In the genomic region with DNA sequence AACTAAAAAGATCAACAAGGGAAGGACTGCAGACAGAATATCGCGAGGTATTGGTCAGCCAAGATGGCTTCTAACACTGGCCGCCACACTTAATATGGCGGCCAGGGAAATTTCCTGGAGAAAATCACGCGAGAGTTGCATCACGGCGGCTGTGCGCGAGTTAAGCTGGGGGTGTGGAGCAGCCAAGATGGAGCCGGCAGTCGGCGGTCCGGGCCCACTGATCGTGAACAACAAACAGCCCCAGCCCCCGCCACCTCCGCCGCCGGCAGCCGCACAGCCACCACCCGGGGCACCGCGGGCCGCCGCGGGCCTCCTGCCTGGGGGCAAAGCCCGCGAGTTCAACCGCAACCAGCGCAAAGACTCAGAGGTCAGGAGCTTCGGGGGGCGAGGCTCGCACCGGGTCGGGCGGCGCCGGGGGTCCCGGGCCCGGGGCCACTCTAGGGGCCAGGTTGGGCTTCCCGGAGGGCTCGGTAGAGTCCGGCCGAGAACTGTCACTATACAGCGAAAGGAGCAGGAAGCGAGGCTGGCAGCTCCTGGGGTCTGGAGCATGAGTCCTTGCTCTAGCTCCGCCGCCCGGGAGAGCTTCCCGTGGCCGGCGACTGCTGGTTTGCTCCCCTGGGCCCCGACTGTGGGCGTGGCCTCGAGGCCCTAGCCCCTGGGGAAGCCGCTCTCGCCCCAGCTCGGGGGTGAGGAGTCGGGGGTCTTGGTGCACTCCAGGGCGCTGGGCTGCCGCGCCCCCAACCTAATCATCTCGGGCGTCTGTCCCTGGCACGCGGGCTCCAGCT, we compare ENCODE assay signal across 8 cellular contexts.
DNase-seq lines count a peak whose midpoint lies in the region; ATAC-seq and TF ChIP-seq lines count a peak whose summit lies in the region.

A gene with protein sequence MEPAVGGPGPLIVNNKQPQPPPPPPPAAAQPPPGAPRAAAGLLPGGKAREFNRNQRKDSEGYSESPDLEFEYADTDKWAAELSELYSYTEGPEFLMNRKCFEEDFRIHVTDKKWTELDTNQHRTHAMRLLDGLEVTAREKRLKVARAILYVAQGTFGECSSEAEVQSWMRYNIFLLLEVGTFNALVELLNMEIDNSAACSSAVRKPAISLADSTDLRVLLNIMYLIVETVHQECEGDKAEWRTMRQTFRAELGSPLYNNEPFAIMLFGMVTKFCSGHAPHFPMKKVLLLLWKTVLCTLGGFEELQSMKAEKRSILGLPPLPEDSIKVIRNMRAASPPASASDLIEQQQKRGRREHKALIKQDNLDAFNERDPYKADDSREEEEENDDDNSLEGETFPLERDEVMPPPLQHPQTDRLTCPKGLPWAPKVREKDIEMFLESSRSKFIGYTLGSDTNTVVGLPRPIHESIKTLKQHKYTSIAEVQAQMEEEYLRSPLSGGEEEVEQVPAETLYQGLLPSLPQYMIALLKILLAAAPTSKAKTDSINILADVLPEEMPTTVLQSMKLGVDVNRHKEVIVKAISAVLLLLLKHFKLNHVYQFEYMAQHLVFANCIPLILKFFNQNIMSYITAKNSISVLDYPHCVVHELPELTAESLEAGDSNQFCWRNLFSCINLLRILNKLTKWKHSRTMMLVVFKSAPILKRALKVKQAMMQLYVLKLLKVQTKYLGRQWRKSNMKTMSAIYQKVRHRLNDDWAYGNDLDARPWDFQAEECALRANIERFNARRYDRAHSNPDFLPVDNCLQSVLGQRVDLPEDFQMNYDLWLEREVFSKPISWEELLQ (plus strand): TSS at position 174 of the 785 bp plus-strand sequence. CDS start 14 bp downstream, at position 188.

- DNase-seq in AG20443 (ENCODE audit: low spot score) = peak; percentile 95
- peak; percentile 95 for DNase-seq in NCI-H510A treated with DMSO at 0.1 percent for 48 hours (lab: John Stamatoyannopoulos, UW)
- DNase-seq in activated CD4-positive, alpha-beta T cell treated with anti-CD3 and anti-CD28 coated beads for 24 hours (ENCODE audit: low read depth in 2 of 2) = peak; percentile 79 to 84
- DNase-seq in choroid plexus epithelial cell (ENCODE audit: low read depth) = peak; percentile 98
- DNase-seq in kidney tubule cell (ENCODE audit: low spot score) = peak; percentile 97
- peak; percentile 77 to 86 (median 83) for DNase-seq in stimulated activated CD4-positive, alpha-beta T cell treated with anti-CD3 and anti-CD28 coated beads, Interleukin-1b, Interleukin-23, amount 100 ng/mL, for 24 hours (ENCODE audit: low read depth in 4 of 4, low spot score in 1 of 4)

- TF ChIP-seq POLR2A in GM19099 (IDR thresholded peaks at IDR 0.05; ENCODE audit: extremely low read depth, insufficient read length, low read depth) = peak; percentile 86

- ATAC-seq in HG03432 (IDR thresholded peaks at IDR 0.05; ENCODE audit: unreplicated experiment) = peak; percentile 86

- TF ChIP-seq CTCF in choroid plexus epithelial cell (conservative IDR thresholded peaks at IDR 0.05; ENCODE audit: low read depth, low read length) = no peak

- peak within 1 kb of the TSS; percentile 82 for H3K4me3 ChIP-seq in choroid plexus epithelial cell (ENCODE audit: low read depth, low read length)

Comparison
In these comparisons a context has a peak if more than half of its experiments do, and no peak if none do; other contexts are left out.
1. Peak in every context shown above with its lines: DNase-seq, ATAC-seq and H3K4me3 ChIP-seq.